1 cellular context compared by ENCODE assay signal in the genomic region with DNA sequence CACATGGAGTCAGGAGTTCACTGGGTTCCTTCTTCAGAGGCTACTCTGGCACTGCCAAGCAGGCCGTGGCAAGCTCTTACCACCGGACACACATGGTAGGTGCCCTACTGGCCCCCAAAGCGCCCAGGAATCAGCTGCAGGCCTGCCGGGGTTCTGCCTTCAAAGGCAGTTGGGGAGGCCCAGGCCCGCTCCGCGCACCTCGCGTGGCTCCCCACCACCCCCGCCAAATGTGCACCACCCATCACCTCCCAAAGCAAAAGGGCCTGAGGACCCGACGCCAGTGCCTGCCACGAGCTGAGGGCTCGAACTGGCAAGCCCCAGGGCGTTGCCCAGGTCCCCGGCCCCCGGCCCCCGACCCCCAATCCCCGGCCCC.
TF ChIP-seq lines count a peak whose summit lies in the region.

No MANE protein-coding gene starts in this region.

TF ChIP-seq in SK-N-SH treated with all-trans-retinoic acid at 6 μM for 48 hours, 23 proteins besides CTCF, POLR2A, EP300 and RAD21 (continued from another document):
- TF ChIP-seq, protein P1, sequence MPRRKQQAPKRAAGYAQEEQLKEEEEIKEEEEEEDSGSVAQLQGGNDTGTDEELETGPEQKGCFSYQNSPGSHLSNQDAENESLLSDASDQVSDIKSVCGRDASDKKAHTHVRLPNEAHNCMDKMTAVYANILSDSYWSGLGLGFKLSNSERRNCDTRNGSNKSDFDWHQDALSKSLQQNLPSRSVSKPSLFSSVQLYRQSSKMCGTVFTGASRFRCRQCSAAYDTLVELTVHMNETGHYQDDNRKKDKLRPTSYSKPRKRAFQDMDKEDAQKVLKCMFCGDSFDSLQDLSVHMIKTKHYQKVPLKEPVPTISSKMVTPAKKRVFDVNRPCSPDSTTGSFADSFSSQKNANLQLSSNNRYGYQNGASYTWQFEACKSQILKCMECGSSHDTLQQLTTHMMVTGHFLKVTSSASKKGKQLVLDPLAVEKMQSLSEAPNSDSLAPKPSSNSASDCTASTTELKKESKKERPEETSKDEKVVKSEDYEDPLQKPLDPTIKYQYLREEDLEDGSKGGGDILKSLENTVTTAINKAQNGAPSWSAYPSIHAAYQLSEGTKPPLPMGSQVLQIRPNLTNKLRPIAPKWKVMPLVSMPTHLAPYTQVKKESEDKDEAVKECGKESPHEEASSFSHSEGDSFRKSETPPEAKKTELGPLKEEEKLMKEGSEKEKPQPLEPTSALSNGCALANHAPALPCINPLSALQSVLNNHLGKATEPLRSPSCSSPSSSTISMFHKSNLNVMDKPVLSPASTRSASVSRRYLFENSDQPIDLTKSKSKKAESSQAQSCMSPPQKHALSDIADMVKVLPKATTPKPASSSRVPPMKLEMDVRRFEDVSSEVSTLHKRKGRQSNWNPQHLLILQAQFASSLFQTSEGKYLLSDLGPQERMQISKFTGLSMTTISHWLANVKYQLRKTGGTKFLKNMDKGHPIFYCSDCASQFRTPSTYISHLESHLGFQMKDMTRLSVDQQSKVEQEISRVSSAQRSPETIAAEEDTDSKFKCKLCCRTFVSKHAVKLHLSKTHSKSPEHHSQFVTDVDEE (CRISPR knock-in tag; IDR thresholded peaks at IDR 0.05): no peak
- no peak for TF ChIP-seq ARNTL (CRISPR knock-in tag; IDR thresholded peaks at IDR 0.05; ENCODE audit: borderline replicate concordance, low read depth)
- TF ChIP-seq ZFP30 (CRISPR knock-in tag; IDR thresholded peaks at IDR 0.05): no peak
- no peak for TF ChIP-seq CSDC2 (CRISPR knock-in tag; IDR thresholded peaks at IDR 0.05)
- TF ChIP-seq, protein P2, sequence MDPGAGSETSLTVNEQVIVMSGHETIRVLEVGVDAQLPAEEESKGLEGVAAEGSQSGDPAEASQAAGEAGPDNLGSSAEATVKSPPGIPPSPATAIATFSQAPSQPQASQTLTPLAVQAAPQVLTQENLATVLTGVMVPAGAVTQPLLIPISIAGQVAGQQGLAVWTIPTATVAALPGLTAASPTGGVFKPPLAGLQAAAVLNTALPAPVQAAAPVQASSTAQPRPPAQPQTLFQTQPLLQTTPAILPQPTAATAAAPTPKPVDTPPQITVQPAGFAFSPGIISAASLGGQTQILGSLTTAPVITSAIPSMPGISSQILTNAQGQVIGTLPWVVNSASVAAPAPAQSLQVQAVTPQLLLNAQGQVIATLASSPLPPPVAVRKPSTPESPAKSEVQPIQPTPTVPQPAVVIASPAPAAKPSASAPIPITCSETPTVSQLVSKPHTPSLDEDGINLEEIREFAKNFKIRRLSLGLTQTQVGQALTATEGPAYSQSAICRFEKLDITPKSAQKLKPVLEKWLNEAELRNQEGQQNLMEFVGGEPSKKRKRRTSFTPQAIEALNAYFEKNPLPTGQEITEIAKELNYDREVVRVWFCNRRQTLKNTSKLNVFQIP (CRISPR knock-in tag; IDR thresholded peaks at IDR 0.05; ENCODE audit: borderline replicate concordance, low read depth): no peak
TF ChIP-seq in SK-N-SH treated with all-trans-retinoic acid at 6 μM for 48 hours: peak in this region for 0.
